24 cellular contexts compared by ENCODE assay signal in genomic region chr7:141325275-141325674, GRCh38.
A peak's percentile ranks its signal among the peaks of the same experiment; 100 is the strongest.
DNase-seq lines count a peak whose midpoint lies in the region; ATAC-seq and TF ChIP-seq lines count a peak whose summit lies in the region.
"Had no signal": no experiment of that assay in that cellular context is flagged by ENCODE, and none has a peak within 500 bp of the region (broad histone marks: within the 10 kb centered on the region; RNA-seq: fewer than 3 reads in every experiment).

No MANE protein-coding gene starts in this region.

- H2AFZ ChIP-seq in GM23338 (no peak overlapping the region), neural progenitor cell (replicated peaks) (no peak overlapping the region)

- no peak overlapping the region for H3K9ac ChIP-seq in neural progenitor cell
- H3K9ac ChIP-seq: BLaER1 treated with 17β-estradiol and CSF1 and Interleukin-3, amounts not matched to agents 10 nM and 100 nM had no signal

- peak; percentile 61 for ATAC-seq in GM23338
- ATAC-seq: A549; CD8-positive, alpha-beta T cell; GM12878 had no signal

- DNase-seq in GM23338 (ENCODE audit: low spot score) (no peak), glutamatergic neuron (no peak), neural progenitor cell (ENCODE audit: low spot score) (no peak), NCI-H2029 treated with DMSO at 0.1 percent for 48 hours (lab: John Stamatoyannopoulos, UW) (no peak), type B pancreatic cell (ENCODE audit: extremely low spot score, unreplicated experiment) (no peak)
- DNase-seq in activated T-helper 2 cell treated with anti-CD3 and anti-CD28 coated beads, Interferon-gamma antibody, Interleukin-2, Interleukin-4, amounts not matched to agents 10 μg/mL and 5 μg/mL and 100 μg/mL, durations not matched to agents 14 hours and 24 hours and 36 hours (ENCODE audit: low spot score), result no peak
- DNase-seq: AML-193; Caco-2; Calu3; CD4-positive, alpha-beta T cell; CD8-positive, alpha-beta T cell; DMS153; DMS53; DMS79; DND-41; EL; GDM1 had no signal

- H3K4me1 Mint-ChIP-seq in GM23338 (peaks cover 21% of the 10 kb centered on the region), brain (peaks cover 49% of the 10 kb centered on the region), glutamatergic neuron (ENCODE audit: low read depth, unreplicated experiment) (peaks cover 5% of the 10 kb centered on the region), neural progenitor cell (peaks cover 19% of the 10 kb centered on the region), type B pancreatic cell (ENCODE audit: unreplicated experiment) (no peaks in the 10 kb centered on the region)
- H3K4me1 Mint-ChIP-seq in activated T-helper 2 cell treated with anti-CD3 and anti-CD28 coated beads, Interferon-gamma antibody, Interleukin-2, Interleukin-4, amounts not matched to agents 10 μg/mL and 5 μg/mL and 100 μg/mL, durations not matched to agents 14 hours and 24 hours and 36 hours (ENCODE audit: low read depth), result no peaks in the 10 kb centered on the region
- H3K4me1 Mint-ChIP-seq: B cell had no signal

- H3K36me3 ChIP-seq in GM23338 (ENCODE audit: insufficient read depth), result no peaks in the 10 kb centered on the region
- H3K36me3 ChIP-seq in neural progenitor cell, result no peaks in the 10 kb centered on the region
- H3K36me3 ChIP-seq: BLaER1 treated with 17β-estradiol and CSF1 and Interleukin-3, amounts not matched to agents 10 nM and 100 nM had no signal

- H3K4me2 ChIP-seq in GM23338 (peak overlapping the region; percentile 58), neural progenitor cell (peak overlapping the region; percentile 55)
- H3K4me2 ChIP-seq: A549; BLaER1 treated with 17β-estradiol and CSF1 and Interleukin-3, amounts not matched to agents 10 nM and 100 nM had no signal

- H3F3A ChIP-seq in GM23338 (replicated peaks; ENCODE audit: low read depth) (no peaks in the 10 kb centered on the region), neural progenitor cell (ENCODE audit: low read depth) (peaks cover 8% of the 10 kb centered on the region)

- H4K20me1 ChIP-seq in GM23338 (replicated peaks; ENCODE audit: insufficient read depth) (peaks cover 4% of the 10 kb centered on the region; the same call in 1 of the 2 replicates), neural progenitor cell (ENCODE audit: low read depth) (peaks cover 6% of the 10 kb centered on the region)
- H4K20me1 ChIP-seq: BLaER1 treated with 17β-estradiol and CSF1 and Interleukin-3, amounts not matched to agents 10 nM and 100 nM had no signal

- H3K9me3 Mint-ChIP-seq in GM23338, result no peaks in the 10 kb centered on the region
- H3K9me3 Mint-ChIP-seq in brain, result peaks cover 0 to 3% (median 0%) of the 10 kb centered on the region in 5 experiments
- no peaks in the 10 kb centered on the region for H3K9me3 Mint-ChIP-seq in glutamatergic neuron (ENCODE audit: unreplicated experiment)
- no peaks in the 10 kb centered on the region for H3K9me3 Mint-ChIP-seq in neural progenitor cell
- H3K9me3 Mint-ChIP-seq in activated T-helper 2 cell treated with anti-CD3 and anti-CD28 coated beads, Interferon-gamma antibody, Interleukin-2, Interleukin-4, amounts not matched to agents 10 μg/mL and 5 μg/mL and 100 μg/mL, durations not matched to agents 14 hours and 24 hours and 36 hours, result no peaks in the 10 kb centered on the region
- H3K9me3 Mint-ChIP-seq in type B pancreatic cell, result no peaks in the 10 kb centered on the region
- H3K9me3 Mint-ChIP-seq: CD4-positive, alpha-beta T cell; CD8-positive, alpha-beta T cell had no signal

- H3K36me3 Mint-ChIP-seq in GM23338 (ENCODE audit: low read depth) (no peaks in the 10 kb centered on the region), brain (no peaks in the 10 kb centered on the region), glutamatergic neuron (ENCODE audit: unreplicated experiment) (no peaks in the 10 kb centered on the region), neural progenitor cell (no peaks in the 10 kb centered on the region), type B pancreatic cell (no peaks in the 10 kb centered on the region)
- no peaks in the 10 kb centered on the region for H3K36me3 Mint-ChIP-seq in activated T-helper 2 cell treated with anti-CD3 and anti-CD28 coated beads, Interferon-gamma antibody, Interleukin-2, Interleukin-4, amounts not matched to agents 10 μg/mL and 5 μg/mL and 100 μg/mL, durations not matched to agents 14 hours and 24 hours and 36 hours (ENCODE audit: low read depth)
- H3K36me3 Mint-ChIP-seq: CD8-positive, alpha-beta T cell had no signal

- H3K27me3 ChIP-seq in GM23338 (ENCODE audit: insufficient read depth) (no peaks in the 10 kb centered on the region), neural progenitor cell (no peaks in the 10 kb centered on the region)
- H3K27me3 ChIP-seq: BLaER1 treated with 17β-estradiol and CSF1 and Interleukin-3, amounts not matched to agents 10 nM and 100 nM had no signal

- no peaks in the 10 kb centered on the region for H3K79me2 ChIP-seq in GM23338 (replicated peaks; ENCODE audit: insufficient read depth)
- no peaks in the 10 kb centered on the region for H3K79me2 ChIP-seq in neural progenitor cell (ENCODE audit: low read depth)

- no peak overlapping the region for H3K4me3 ChIP-seq in GM23338
- no peak overlapping the region for H3K4me3 ChIP-seq in neural progenitor cell
- H3K4me3 ChIP-seq: A549; BLaER1 treated with 17β-estradiol and CSF1 and Interleukin-3, amounts not matched to agents 10 nM and 100 nM; GM12878 had no signal

- intact Hi-C loops in activated T-helper 2 cell treated with anti-CD3 and anti-CD28 coated beads, Interferon-gamma antibody, Interleukin-2, Interleukin-4, amounts not matched to agents 10 μg/mL and 5 μg/mL and 100 μg/mL, durations not matched to agents 14 hours and 24 hours and 36 hours (cut with micrococcal nuclease), result no loop called here

- H3K4me1 ChIP-seq in GM23338 (ENCODE audit: insufficient read depth) (peaks cover 18% of the 10 kb centered on the region), neural progenitor cell (peaks cover 22% of the 10 kb centered on the region)
- H3K4me1 ChIP-seq: A549, Caco-2 had no signal

- TF ChIP-seq CTCF in GM23338 (conservative IDR thresholded peaks at IDR 0.05; ENCODE audit: low read depth in 2 of 2) (no peak), brain (conservative IDR thresholded peaks at IDR 0.05) (no peak), glutamatergic neuron (IDR thresholded peaks at IDR 0.05; ENCODE audit: partially characterized antibody, unreplicated experiment) (no peak), neural progenitor cell (IDR thresholded peaks at IDR 0.05) (no peak), type B pancreatic cell (conservative IDR thresholded peaks at IDR 0.05) (no peak)

- H3K27me3 Mint-ChIP-seq in GM23338 (ENCODE audit: insufficient read depth, low read depth, poor library complexity) (no peaks in the 10 kb centered on the region), brain (no peaks in the 10 kb centered on the region), glutamatergic neuron (ENCODE audit: unreplicated experiment) (peaks cover 2% of the 10 kb centered on the region), neural progenitor cell (ENCODE audit: insufficient read depth, low read depth) (no peaks in the 10 kb centered on the region), type B pancreatic cell (no peaks in the 10 kb centered on the region)
- peaks cover 7% of the 10 kb centered on the region for H3K27me3 Mint-ChIP-seq in activated T-helper 2 cell treated with anti-CD3 and anti-CD28 coated beads, Interferon-gamma antibody, Interleukin-2, Interleukin-4, amounts not matched to agents 10 μg/mL and 5 μg/mL and 100 μg/mL, durations not matched to agents 14 hours and 24 hours and 36 hours (ENCODE audit: low read depth)

- no peak overlapping the region for H3K27ac ChIP-seq in GM23338 (ENCODE audit: low read depth)
- no peak overlapping the region for H3K27ac ChIP-seq in neural progenitor cell
- H3K27ac ChIP-seq: 22Rv1; A549; BLaER1 treated with 17β-estradiol and CSF1 and Interleukin-3, amounts not matched to agents 10 nM and 100 nM; C4-2B had no signal

- H3K27ac Mint-ChIP-seq in GM23338 (no peak overlapping the region), brain (peak overlapping the region; percentile 28 to 96 (median 56)), glutamatergic neuron (ENCODE audit: unreplicated experiment) (peak overlapping the region; percentile 17), neural progenitor cell (no peak overlapping the region), type B pancreatic cell (no peak overlapping the region)
- H3K27ac Mint-ChIP-seq in activated T-helper 2 cell treated with anti-CD3 and anti-CD28 coated beads, Interferon-gamma antibody, Interleukin-2, Interleukin-4, amounts not matched to agents 10 μg/mL and 5 μg/mL and 100 μg/mL, durations not matched to agents 14 hours and 24 hours and 36 hours, result no peak overlapping the region
- H3K27ac Mint-ChIP-seq: B cell; CD4-positive, alpha-beta T cell; CD8-positive, alpha-beta T cell had no signal

- H3K9me2 ChIP-seq in GM23338 (ENCODE audit: insufficient read depth), result 0 out of 2 replicates have a peak, but pooled peaks cover under 1% of the 10 kb centered on the region

- H3K4me3 Mint-ChIP-seq in GM23338, result no peak overlapping the region
- peak overlapping the region in 2 of 5 experiments; percentile 56 to 66 for H3K4me3 Mint-ChIP-seq in brain
- peak overlapping the region; percentile 34 for H3K4me3 Mint-ChIP-seq in glutamatergic neuron (ENCODE audit: unreplicated experiment)
- no peak overlapping the region for H3K4me3 Mint-ChIP-seq in neural progenitor cell
- no peak overlapping the region for H3K4me3 Mint-ChIP-seq in activated T-helper 2 cell treated with anti-CD3 and anti-CD28 coated beads, Interferon-gamma antibody, Interleukin-2, Interleukin-4, amounts not matched to agents 10 μg/mL and 5 μg/mL and 100 μg/mL, durations not matched to agents 14 hours and 24 hours and 36 hours (ENCODE audit: low read depth)
- H3K4me3 Mint-ChIP-seq in type B pancreatic cell, result no peak overlapping the region
- H3K4me3 Mint-ChIP-seq: B cell; CD4-positive, alpha-beta T cell; CD8-positive, alpha-beta T cell had no signal

- H3K9me3 ChIP-seq in neural progenitor cell (ENCODE audit: low read depth), result no peaks in the 10 kb centered on the region
- H3K9me3 ChIP-seq: A549; BLaER1 treated with 17β-estradiol and CSF1 and Interleukin-3, amounts not matched to agents 10 nM and 100 nM; Caco-2 had no signal

TF ChIP-seq in GM23338, 12 proteins besides CTCF, POLR2A, EP300 and RAD21:
- TF ChIP-seq EZH2phosphoT487 (IDR thresholded peaks at IDR 0.05; ENCODE audit: unreplicated experiment), result no peak
- no peak for TF ChIP-seq CREB1 (CRISPR knock-in tag; IDR thresholded peaks at IDR 0.05; ENCODE audit: low read depth)

Comparison
In these comparisons a context has a peak if more than half of its experiments do, and no peak if none do; other contexts are left out.
1. H3K27ac Mint-ChIP-seq: peak in brain (5 of 5) and glutamatergic neuron (single experiment); none in GM23338 (single experiment), neural progenitor cell (single experiment), activated T-helper 2 cell treated with anti-CD3 and anti-CD28 coated beads, Interferon-gamma antibody, Interleukin-2, Interleukin-4, amounts not matched to agents 10 μg/mL and 5 μg/mL and 100 μg/mL, durations not matched to agents 14 hours and 24 hours and 36 hours (single experiment) and type B pancreatic cell (single experiment).